In the genomic region with DNA sequence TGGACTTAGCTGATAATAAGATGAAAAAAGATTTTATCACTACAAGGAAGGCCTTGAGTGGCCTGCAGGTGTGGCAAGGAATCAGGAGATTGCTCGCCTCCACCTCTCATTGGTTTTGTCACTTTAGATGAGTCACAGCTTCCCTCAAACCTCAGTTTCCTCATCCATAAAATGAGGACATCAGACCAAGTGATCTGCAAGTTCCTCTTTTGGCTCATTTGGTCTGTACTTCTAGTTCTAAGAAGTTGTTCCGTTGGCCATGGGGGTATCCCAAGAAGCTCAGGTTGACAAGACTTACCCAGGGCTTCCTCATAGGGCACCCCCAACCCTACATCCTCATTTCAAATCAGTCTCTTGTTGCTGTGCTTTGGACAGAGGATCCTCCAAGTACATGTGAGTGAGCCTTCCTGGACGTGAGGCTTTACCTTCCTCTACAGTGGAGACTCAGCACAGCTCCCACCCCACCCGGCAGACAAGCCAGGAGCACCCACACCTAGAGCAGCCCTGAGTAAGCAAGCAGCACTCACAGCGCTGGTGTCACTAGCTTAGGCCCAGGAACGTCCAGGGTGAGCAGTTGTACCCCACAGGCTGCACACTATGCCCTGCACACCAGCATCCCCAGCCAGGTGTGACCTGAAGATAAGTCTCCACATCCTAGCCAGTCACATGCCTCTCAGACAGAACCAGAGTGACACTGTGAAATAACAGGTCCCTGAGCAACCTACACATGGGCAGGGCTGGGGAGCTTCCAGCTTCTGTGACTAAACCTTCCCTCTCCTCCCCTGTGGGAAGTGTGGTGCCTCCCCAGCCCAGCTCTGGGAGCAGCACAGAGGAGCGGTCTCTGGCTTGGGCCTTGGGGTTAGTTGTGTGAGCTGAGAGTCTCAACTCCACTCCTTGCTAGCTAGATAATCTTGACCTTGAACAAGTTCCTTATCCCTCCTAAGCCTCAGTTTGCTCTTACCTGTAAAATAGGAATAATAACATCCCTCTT, we compare ENCODE assay signal across 11 cellular contexts.
DNase-seq lines count a peak whose midpoint lies in the region; ATAC-seq and TF ChIP-seq lines count a peak whose summit lies in the region.
"Had no signal": no experiment of that assay in that cellular context is flagged by ENCODE, and none has a peak within 500 bp of the region (broad histone marks: within the 10 kb centered on the region; RNA-seq: fewer than 3 reads in every experiment).

No MANE protein-coding gene starts in this region.

- H3K27ac ChIP-seq in suprapubic skin (no peak overlapping the region), mesendoderm (ENCODE audit: low read depth, low read length) (no peak overlapping the region)

- H3K36me3 ChIP-seq in suprapubic skin, result no peaks in the 10 kb centered on the region
- no peaks in the 10 kb centered on the region for H3K36me3 ChIP-seq in mesendoderm (ENCODE audit: control insufficient read depth, insufficient read depth, low read length)

- no peak for TF ChIP-seq EP300 in suprapubic skin (IDR thresholded peaks at IDR 0.05)

- DNase-seq in activated naive CD4-positive, alpha-beta T cell treated with anti-CD3 and anti-CD28 coated beads, Interleukin-2, amount 10 ng/mL, durations not matched to agents 7 days and 5 days, result no peak
- no peak for DNase-seq in activated naive CD4-positive, alpha-beta T cell treated with Interleukin-2 at 50 U/mL for 16 hours
- DNase-seq in SIG-M5 (lab: John Stamatoyannopoulos, UW), result peak; percentile 87
- DNase-seq in stimulated activated naive CD8-positive, alpha-beta T cell treated with anti-CD3 and anti-CD28 coated beads, Interleukin-15, amount 100 ng/mL, for 72 hours, result peak in 1 of 2 donors; percentile 52
- DNase-seq in putamen (ENCODE audit: low spot score), result no peak
- DNase-seq in suprapubic skin (ENCODE audit: low spot score in 2 of 2), result no peak
- DNase-seq in mesendoderm, result no peak
- DNase-seq: activated T-cell treated with anti-CD3 and anti-CD28 coated beads, Interleukin-2, amount 50 U/mL, for 4 hours had no signal

- H3K4me3 ChIP-seq in suprapubic skin, result no peak overlapping the region
- H3K4me3 ChIP-seq in mesendoderm (ENCODE audit: low read length), result no peak overlapping the region
- H3K4me3 ChIP-seq: skin epidermis had no signal

- peaks cover 18% of the 10 kb centered on the region for H3K4me1 ChIP-seq in suprapubic skin
- peaks cover 23% of the 10 kb centered on the region for H3K4me1 ChIP-seq in mesendoderm (ENCODE audit: control insufficient read depth, low read depth, low read length)

- H2BK15ac ChIP-seq in mesendoderm (replicated peaks; ENCODE audit: low read depth), result no peak overlapping the region

- H3K27me3 ChIP-seq in suprapubic skin (no peaks in the 10 kb centered on the region), mesendoderm (ENCODE audit: insufficient read depth, low read length, poor library complexity) (no peaks in the 10 kb centered on the region)

- TF ChIP-seq CTCF in suprapubic skin (IDR thresholded peaks at IDR 0.05), result no peak

- peaks cover 29% of the 10 kb centered on the region for H3K36me3 Mint-ChIP-seq in activated naive CD4-positive, alpha-beta T cell treated with anti-CD3 and anti-CD28 coated beads, Interleukin-2, amount 10 ng/mL, durations not matched to agents 7 days and 5 days

- 86% methylated on average over 4 of the region's 7 CpGs for WGBS in suprapubic skin
- no CpG with 5 or more reads among the region's 7 CpGs for WGBS in mesendoderm (ENCODE audit: extremely low coverage, insufficient coverage, low lambda C conversion rate)

- CTCF ChIA-PET in activated naive CD4-positive, alpha-beta T cell treated with anti-CD3 and anti-CD28 coated beads, Interleukin-2, amount 10 ng/mL, durations not matched to agents 7 days and 5 days (lab: Charles Lee), result interaction anchor here (0.9 to 15.0 kb wide), 6 partner anchors 10 to 133 kb away, joined by 3 to 223 read pairs (median 4); no protein-coding TSS in a partner anchor

- peak overlapping the region; percentile 26 for H3K27ac Mint-ChIP-seq in activated naive CD4-positive, alpha-beta T cell treated with anti-CD3 and anti-CD28 coated beads, Interleukin-2, amount 10 ng/mL, durations not matched to agents 7 days and 5 days
- H3K27ac Mint-ChIP-seq in stimulated activated naive CD8-positive, alpha-beta T cell treated with anti-CD3 and anti-CD28 coated beads, Interleukin-15, amount 100 ng/mL, for 72 hours, result peak overlapping the region in 1 of 2 donors; percentile 3
- H3K27ac Mint-ChIP-seq: B cell had no signal

- no peak overlapping the region for H2BK120ac ChIP-seq in mesendoderm (ENCODE audit: low read depth, low read length)

- H3K18ac ChIP-seq in mesendoderm (ENCODE audit: low read length), result no peak overlapping the region

- H3K56ac ChIP-seq in mesendoderm (ENCODE audit: low read length), result no peak overlapping the region

- no peak overlapping the region for H3K4me2 ChIP-seq in mesendoderm (ENCODE audit: low read length)

- H3K9me3 ChIP-seq in suprapubic skin, result peaks cover 18% of the 10 kb centered on the region

- peaks cover 53% of the 10 kb centered on the region for H3K27me3 Mint-ChIP-seq in activated naive CD4-positive, alpha-beta T cell treated with anti-CD3 and anti-CD28 coated beads, Interleukin-2, amount 10 ng/mL, durations not matched to agents 7 days and 5 days
- no peaks in the 10 kb centered on the region for H3K27me3 Mint-ChIP-seq in stimulated activated naive CD8-positive, alpha-beta T cell treated with anti-CD3 and anti-CD28 coated beads, Interleukin-15, amount 100 ng/mL, for 72 hours
- H3K27me3 Mint-ChIP-seq: B cell had no signal

- H3K9me3 Mint-ChIP-seq in activated naive CD4-positive, alpha-beta T cell treated with anti-CD3 and anti-CD28 coated beads, Interleukin-2, amount 10 ng/mL, durations not matched to agents 7 days and 5 days, result peaks cover 45% of the 10 kb centered on the region
- H3K9me3 Mint-ChIP-seq in stimulated activated naive CD8-positive, alpha-beta T cell treated with anti-CD3 and anti-CD28 coated beads, Interleukin-15, amount 100 ng/mL, for 72 hours, result peaks cover 22 to 25% of the 10 kb centered on the region in 2 donors

- no peaks in the 10 kb centered on the region for H3K79me2 ChIP-seq in mesendoderm (ENCODE audit: control insufficient read depth, insufficient read depth, low read length)

- peaks cover 43% of the 10 kb centered on the region for H3K4me1 Mint-ChIP-seq in activated naive CD4-positive, alpha-beta T cell treated with anti-CD3 and anti-CD28 coated beads, Interleukin-2, amount 10 ng/mL, durations not matched to agents 7 days and 5 days
- peaks cover 60% of the 10 kb centered on the region for H3K4me1 Mint-ChIP-seq in stimulated activated naive CD8-positive, alpha-beta T cell treated with anti-CD3 and anti-CD28 coated beads, Interleukin-15, amount 100 ng/mL, for 72 hours

- peak; percentile 39 for ATAC-seq in esophagus mucosa
- peak; percentile 60 for ATAC-seq in stimulated activated naive CD8-positive, alpha-beta T cell treated with anti-CD3 and anti-CD28 coated beads, Interleukin-15, amount 100 ng/mL, for 72 hours

- no peak overlapping the region for H4K8ac ChIP-seq in mesendoderm (ENCODE audit: low read depth, low read length)

- H3K4ac ChIP-seq in mesendoderm (ENCODE audit: low read depth, low read length), result no peak overlapping the region

- no peak overlapping the region for H3K23ac ChIP-seq in mesendoderm (ENCODE audit: low read length)

- H2AK5ac ChIP-seq in mesendoderm (ENCODE audit: low read length), result no peak overlapping the region

- H3K9ac ChIP-seq in mesendoderm (ENCODE audit: low read length), result no peak overlapping the region

- no peak overlapping the region for H4K5ac ChIP-seq in mesendoderm (ENCODE audit: low read length)

- H2BK5ac ChIP-seq in mesendoderm (ENCODE audit: low read length), result no peak overlapping the region

- no peak overlapping the region for H3K4me3 Mint-ChIP-seq in activated naive CD4-positive, alpha-beta T cell treated with anti-CD3 and anti-CD28 coated beads, Interleukin-2, amount 10 ng/mL, durations not matched to agents 7 days and 5 days
- no peak overlapping the region for H3K4me3 Mint-ChIP-seq in stimulated activated naive CD8-positive, alpha-beta T cell treated with anti-CD3 and anti-CD28 coated beads, Interleukin-15, amount 100 ng/mL, for 72 hours
- H3K4me3 Mint-ChIP-seq: activated T-cell treated with anti-CD3 and anti-CD28 coated beads, Interleukin-2, amount 50 U/mL, for 4 hours; B cell had no signal

- H3K79me1 ChIP-seq in mesendoderm (ENCODE audit: low read length), result no peaks in the 10 kb centered on the region

- TF ChIP-seq POLR2A in suprapubic skin (IDR thresholded peaks at IDR 0.05), result no peak
